Comparison of ENCODE assay signal across 1 cellular context in genomic region chr2:240520143-240520973, GRCh38.
TF ChIP-seq lines count a peak whose summit lies in the region.

No MANE protein-coding gene starts in this region.

TF ChIP-seq in K562, 482 proteins besides CTCF, POLR2A, EP300 and RAD21:
- TF ChIP-seq BRD9 (IDR thresholded peaks at IDR 0.05; ENCODE audit: low read depth, partially characterized antibody), result no peak
- TF ChIP-seq ZBTB33 (CRISPR knock-in tag; IDR thresholded peaks at IDR 0.05), result peak; percentile 89
- no peak for TF ChIP-seq PML (IDR thresholded peaks at IDR 0.05; ENCODE audit: low read length)
- TF ChIP-seq ZFP36 (IDR thresholded peaks at IDR 0.05; ENCODE audit: low read depth, low read length, partially characterized antibody), result no peak
- TF ChIP-seq CREB5 (CRISPR knock-in tag; IDR thresholded peaks at IDR 0.05), result no peak
